Comparison of ENCODE assay signal across 8 cellular contexts in the genomic region with DNA sequence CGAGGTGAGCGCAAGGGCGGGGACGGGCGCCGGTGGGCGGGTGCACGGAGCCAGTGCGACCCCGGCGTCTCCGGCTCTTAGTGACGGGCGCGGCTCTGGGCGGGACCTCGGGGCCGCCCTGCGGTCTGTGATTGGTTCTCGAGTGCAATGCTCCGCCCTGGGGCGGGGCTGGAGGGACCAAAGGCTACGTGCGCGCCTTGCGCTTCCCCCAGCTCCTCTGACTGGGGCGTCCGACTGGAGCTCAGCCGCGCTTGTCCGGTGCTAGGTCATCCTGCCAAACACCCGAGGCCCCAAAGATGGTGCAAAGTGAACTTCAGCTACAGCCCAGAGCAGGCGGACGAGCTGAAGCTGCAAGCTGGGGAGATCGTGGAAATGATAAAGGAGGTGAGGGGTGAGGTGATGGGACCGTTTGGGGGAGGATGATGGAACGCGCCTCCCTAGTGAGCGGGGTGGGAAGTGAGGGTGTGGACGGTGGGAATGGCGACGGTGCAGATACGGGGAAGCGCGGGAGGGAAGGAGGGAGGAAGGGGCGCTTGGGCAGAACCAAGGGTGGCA. TPM values are rescaled to one million over a fixed set of nuclear protein-coding genes. Genes with fewer than 3 reads are reported as not detected.
A peak's percentile ranks its signal among the peaks of the same experiment; 100 is the strongest.
DNase-seq lines count a peak whose midpoint lies in the region; ATAC-seq, FAIRE-seq and TF ChIP-seq lines count a peak whose summit lies in the region.

No MANE protein-coding gene starts in this region.

- H3K36me3 Mint-ChIP-seq in central memory CD8-positive, alpha-beta T cell (ENCODE audit: insufficient read depth): peaks cover 29% of the 10 kb centered on the region

- H3K4me1 ChIP-seq in A673 (ENCODE audit: insufficient read depth, low read length, poor library complexity, severe bottlenecking): no peaks in the 10 kb centered on the region
- H3K4me1 ChIP-seq in kidney (ENCODE audit: control insufficient read depth in 1 of 2, insufficient read depth in 1 of 2, low read depth in 1 of 2, low read length in 2 of 2): peaks cover 10 to 11% of the 10 kb centered on the region in 2 donors

- DNase-seq in A673 (ENCODE audit: low spot score): peak; percentile 95
- peak; percentile 91 for DNase-seq in NCI-H2171 treated with DMSO at 0.1 percent for 48 hours (lab: John Stamatoyannopoulos, UW)
- DNase-seq in activated CD4-positive, CD25-positive, alpha-beta regulatory T cell (lab: John Stamatoyannopoulos, UW): peak; percentile 77 to 87 (median 82)
- DNase-seq in central memory CD8-positive, alpha-beta T cell (ENCODE audit: low spot score in 2 of 2): peak; percentile 92 to 93
- peak; percentile 97 for DNase-seq in kidney
- peak; percentile 95 for DNase-seq in stimulated activated CD4-positive, alpha-beta T cell treated with anti-CD3 and anti-CD28 coated beads, Interleukin-15, amount 100 ng/mL, for 24 hours

- H3K27me3 Mint-ChIP-seq in central memory CD8-positive, alpha-beta T cell: no peaks in the 10 kb centered on the region

- TF ChIP-seq CTCF in A673 (conservative IDR thresholded peaks at IDR 0.05; ENCODE audit: low read depth, low read length) (no peak), kidney (IDR thresholded peaks at IDR 0.05; ENCODE audit: borderline replicate concordance, extremely low read depth, insufficient read depth) (no peak)

- intact Hi-C loops in A673 (cut with micrococcal nuclease; ENCODE audit: unreplicated experiment) (loop anchor here (10.0 kb wide), 1 partner anchor 118 kb away; no protein-coding TSS in a partner anchor), kidney (cut with DNase I) (no loop called here)

- CTCF ChIA-PET in A673 (lab: Charles Lee): no interaction called here

- H3K4me1 Mint-ChIP-seq in central memory CD8-positive, alpha-beta T cell: peaks cover 10% of the 10 kb centered on the region

- POLR2A ChIA-PET in A673 (lab: Charles Lee; ENCODE audit: low non-redundant PET): interaction anchor here (0.5 kb wide), 1 partner anchor 64 kb away, joined by 4 read pairs; no protein-coding TSS in a partner anchor

- H3K27ac Mint-ChIP-seq in central memory CD8-positive, alpha-beta T cell (ENCODE audit: low read depth): peak overlapping the region; percentile 87

- no TSS peak for BruUV-seq in A673 (replicated peaks; lab: Mats Ljungman, UMichigan)

- H3K9me3 ChIP-seq in A673 (ENCODE audit: low read depth, low read length, poor library complexity, severe bottlenecking) (no peaks in the 10 kb centered on the region), kidney (ENCODE audit: control insufficient read depth in 1 of 2, low read length in 2 of 2) (no peaks in the 10 kb centered on the region)

- H3K27me3 ChIP-seq in A673 (replicated peaks; ENCODE audit: insufficient read depth, low read depth, low read length, poor library complexity): no peaks in the 10 kb centered on the region

- H3K4me3 ChIP-seq in A673 (ENCODE audit: low read depth, low read length, poor library complexity, severe bottlenecking) (peak overlapping the region; percentile 53), kidney (ENCODE audit: low read length in 2 of 2) (peak overlapping the region; percentile 82 to 83)

- H3K4me3 Mint-ChIP-seq in central memory CD8-positive, alpha-beta T cell: peak overlapping the region; percentile 91

- no peaks in the 10 kb centered on the region for H3K9me3 Mint-ChIP-seq in central memory CD8-positive, alpha-beta T cell

- peaks cover 24% of the 10 kb centered on the region for H3K36me3 ChIP-seq in A673 (ENCODE audit: insufficient read depth, low read length, poor library complexity, severe bottlenecking)
- peaks cover 10 to 14% of the 10 kb centered on the region in 2 donors for H3K36me3 ChIP-seq in kidney (ENCODE audit: control insufficient read depth in 1 of 2, insufficient read depth in 2 of 2, low read length in 2 of 2)

- peak overlapping the region; percentile 65 to 67 for H3K9ac ChIP-seq in kidney (ENCODE audit: low read length in 2 of 2)

- ATAC-seq in GM18861 (IDR thresholded peaks at IDR 0.05; ENCODE audit: unreplicated experiment) (peak; percentile 93), HG03095 (IDR thresholded peaks at IDR 0.05; ENCODE audit: unreplicated experiment) (peak; percentile 93)
- ATAC-seq in central memory CD8-positive, alpha-beta T cell (replicated peaks; ENCODE audit: extremely low read depth, poor library complexity, severe bottlenecking): peak; percentile 99

- FAIRE-seq in kidney (lab: Jason Lieb, UNC): no peak

- peak overlapping the region; percentile 70 for H3K27ac ChIP-seq in A673 (ENCODE audit: low read depth, low read length, poor library complexity, severe bottlenecking)
- peak overlapping the region; percentile 51 to 86 for H3K27ac ChIP-seq in kidney (ENCODE audit: low read depth in 2 of 2, low read length in 2 of 2)

RNA-seq across cellular contexts. Expression of a gene that starts 0.8 kb away (rescaled TPM):
- total RNA-seq in A673 (2021): 2.9 and 4.0 TPM in 2 replicates
- 33.4 TPM for total RNA-seq in kidney
- 5.7 TPM for polyA plus RNA-seq in kidney (ENCODE audit: insufficient read depth, low read depth, low replicate concordance)

RNA-seq across cellular contexts. Expression of a gene that starts 16.5 kb away (rescaled TPM):
- total RNA-seq in A673 (2021): 6.2 and 8.4 TPM in 2 replicates
- total RNA-seq in kidney: 31.8 TPM
- 91.8 TPM for polyA plus RNA-seq in kidney (ENCODE audit: insufficient read depth, low read depth, low replicate concordance)

Comparison
In these comparisons a context has a peak if more than half of its experiments do, and no peak if none do; other contexts are left out.
1. Peak in every context shown above with its lines: DNase-seq, ATAC-seq, H3K4me3 ChIP-seq and H3K27ac ChIP-seq.